8 cellular contexts compared by ENCODE assay signal in the genomic region with DNA sequence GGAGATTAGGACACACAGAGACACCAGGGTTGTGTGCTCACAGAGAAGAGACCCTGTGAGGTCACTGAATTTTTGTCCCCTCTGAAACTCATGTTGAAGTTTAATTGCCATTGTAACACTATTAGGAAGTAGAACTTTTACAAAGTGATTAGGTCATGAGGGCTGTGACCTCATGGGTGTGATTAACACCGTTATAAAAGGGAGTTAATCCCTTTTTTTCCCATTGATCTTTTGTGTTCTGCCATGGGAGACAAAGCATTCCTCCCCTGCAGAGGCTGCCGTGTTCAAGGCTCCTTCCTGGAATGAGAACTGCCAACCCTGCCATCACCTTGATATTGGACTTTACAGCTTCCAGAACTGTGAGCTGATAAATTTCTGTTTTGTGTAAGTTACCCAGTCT.
"Had no signal": no experiment of that assay in that cellular context is flagged by ENCODE, and none has a peak within 500 bp of the region (broad histone marks: within the 10 kb centered on the region; RNA-seq: fewer than 3 reads in every experiment).

No MANE protein-coding gene starts in this region.

- H3K4me3 ChIP-seq: GM23248, HAP-1 had no signal

- H3K4me1 ChIP-seq: HAP-1 had no signal

- H3K4me3 Mint-ChIP-seq: HFFc6, IgD-negative memory B cell had no signal

- H3K27ac Mint-ChIP-seq: HFFc6, IgD-negative memory B cell had no signal

- DNase-seq: GM23248, GOT3, HFFc6 had no signal

- H3K9ac ChIP-seq: GM23248 had no signal

- H3K27ac ChIP-seq: GM23248, HL-60 had no signal

- FAIRE-seq: H54, HepG2 had no signal

- H3K36me3 ChIP-seq: HAP-1 had no signal

- H3K27me3 Mint-ChIP-seq: IgD-negative memory B cell had no signal

- H3K9me3 ChIP-seq: HAP-1 had no signal

- H3K4me1 Mint-ChIP-seq: IgD-negative memory B cell had no signal

- H2AFZ ChIP-seq: GM23248 had no signal
